In the genomic region with DNA sequence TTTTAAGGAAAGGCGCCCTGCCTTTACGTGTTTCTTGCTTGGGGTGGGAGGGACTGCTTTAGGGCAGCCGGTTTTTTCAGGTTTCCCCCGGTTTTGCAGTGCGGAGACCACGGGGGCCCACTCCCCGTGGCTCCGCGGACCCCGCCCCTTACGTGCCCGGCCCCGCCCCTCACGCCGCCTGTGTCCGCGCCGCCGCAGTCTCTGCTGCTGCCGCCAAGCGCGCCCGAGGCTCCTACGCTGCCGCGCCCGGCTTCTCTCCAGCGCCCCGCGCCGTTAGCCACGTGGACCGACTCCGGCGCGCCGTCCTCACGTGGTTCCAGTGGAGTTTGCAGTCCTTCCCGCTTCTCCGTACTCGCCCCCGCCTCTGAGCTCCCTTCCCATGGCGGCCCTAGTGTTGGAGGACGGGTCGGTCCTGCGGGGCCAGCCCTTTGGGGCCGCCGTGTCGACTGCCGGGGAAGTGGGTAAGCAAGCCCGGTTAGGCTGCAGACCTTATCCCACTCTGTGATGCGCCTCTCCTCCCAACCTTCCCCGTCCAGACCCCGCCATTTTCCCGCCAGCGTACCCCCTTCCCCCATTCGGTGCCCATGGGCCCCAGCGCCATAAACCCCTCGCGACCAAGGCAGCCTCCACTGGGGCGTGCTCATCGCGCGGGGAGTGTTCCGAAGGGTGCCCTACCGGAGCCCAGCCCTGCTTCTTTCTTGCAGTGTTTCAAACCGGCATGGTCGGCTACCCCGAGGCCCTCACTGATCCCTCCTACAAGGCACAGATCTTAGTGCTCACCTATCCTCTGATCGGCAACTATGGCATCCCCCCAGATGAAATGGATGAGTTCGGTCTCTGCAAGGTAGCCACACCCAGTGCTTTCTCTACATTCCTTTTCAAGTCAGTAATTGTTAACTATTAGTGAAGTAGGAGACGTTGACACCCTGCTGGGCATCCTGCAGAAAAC, we compare ENCODE assay signal across 8 cellular contexts. TPM values are rescaled to one million over a fixed set of nuclear protein-coding genes. Genes with fewer than 3 reads are reported as not detected.
DNase-seq lines count a peak whose midpoint lies in the region; ATAC-seq and TF ChIP-seq lines count a peak whose summit lies in the region.

A gene (plus strand): TSS at position 197 of the 949 bp plus-strand sequence. CDS start 183 bp downstream, at position 380.

- TF ChIP-seq CTCF in AG09309 (IDR thresholded peaks at IDR 0.05; ENCODE audit: control insufficient read depth, insufficient read depth, low read depth, low read length, missing control alignments) (no peak), chondrocyte (IDR thresholded peaks at IDR 0.05) (peak; percentile 41)

- ATAC-seq in GM19023 (IDR thresholded peaks at IDR 0.05; ENCODE audit: unreplicated experiment) (peak; percentile 78), HG03280 (IDR thresholded peaks at IDR 0.05; ENCODE audit: unreplicated experiment) (peak; percentile 85)

- peaks cover 13% of the 10 kb centered on the region for H3K36me3 Mint-ChIP-seq in chondrocyte (ENCODE audit: low read depth)

- DNase-seq in AG09309 (ENCODE audit: low read depth) (no peak), NCI-H446 (lab: John Stamatoyannopoulos, UW) (peak; percentile 69 to 91), chondrocyte (ENCODE audit: low spot score) (peak; percentile 95), kidney tubule cell (ENCODE audit: low spot score) (peak; percentile 84)
- peak; percentile 87 for DNase-seq in activated CD4-positive, alpha-beta T cell treated with anti-CD3 and anti-CD28 coated beads for 24 hours (ENCODE audit: low read depth in 2 of 2)
- DNase-seq in stimulated activated CD4-positive, alpha-beta T cell treated with anti-CD3 and anti-CD28 coated beads, Interleukin-1b, Interleukin-23, amount 100 ng/mL, for 24 hours (ENCODE audit: low read depth in 4 of 4, low spot score in 1 of 4): peak; percentile 79 to 86 (median 84)

- peak within 1 kb of the TSS; percentile 88 for H3K4me3 ChIP-seq in AG09309 (ENCODE audit: control insufficient read depth, low read depth, low read length)

- H3K9me3 Mint-ChIP-seq in chondrocyte (ENCODE audit: low read depth): no peaks in the 10 kb centered on the region

- peaks cover 34% of the 10 kb centered on the region for H3K4me1 Mint-ChIP-seq in chondrocyte (ENCODE audit: low read depth)

- H3K27me3 Mint-ChIP-seq in chondrocyte (ENCODE audit: low read depth): no peaks in the 10 kb centered on the region

- H3K4me3 Mint-ChIP-seq in chondrocyte (ENCODE audit: unreplicated experiment): peak within 1 kb of the TSS; percentile 97

- peak within 1 kb of the TSS; percentile 92 for H3K27ac Mint-ChIP-seq in chondrocyte (ENCODE audit: unreplicated experiment)

RNA-seq across cellular contexts. Expression of the gene that starts here (rescaled TPM):
- 54.8 to 88.4 TPM (median 55.0 TPM) in 3 replicates for total RNA-seq in chondrocyte
